8 cellular contexts compared by ENCODE assay signal in genomic region chr12:50174971-50175715, GRCh38. TPM values are rescaled to one million over a fixed set of nuclear protein-coding genes. Genes with fewer than 3 reads are reported as not detected.
DNase-seq lines count a peak whose midpoint lies in the region; ATAC-seq and FAIRE-seq lines count a peak whose summit lies in the region.

No MANE protein-coding gene starts in this region.

- no peaks in the 10 kb centered on the region for H3K27me3 Mint-ChIP-seq in naive B cell

- H3K4me3 Mint-ChIP-seq in naive B cell: no peak overlapping the region

- H3K9me3 Mint-ChIP-seq in naive B cell: peaks cover 0 to 2% (median 0%) of the 10 kb centered on the region in 7 donors

- no peak overlapping the region for H3K4me3 ChIP-seq in Jurkat, Clone E6-1 (ENCODE audit: low read length)

- peak in 1 of 2 donors; percentile 37 for ATAC-seq in naive B cell (ENCODE audit: low read depth in 2 of 2)
- ATAC-seq in HG03460 (IDR thresholded peaks at IDR 0.05; ENCODE audit: unreplicated experiment): no peak
- ATAC-seq in HG03378 (IDR thresholded peaks at IDR 0.05; ENCODE audit: unreplicated experiment): no peak
- ATAC-seq in GM19455 (IDR thresholded peaks at IDR 0.05; ENCODE audit: unreplicated experiment): no peak

- DNase-seq in DMS153 treated with DMSO at 0.1 percent for 48 hours (lab: John Stamatoyannopoulos, UW; ENCODE audit: unreplicated experiment) (peak; percentile 27), RKO (ENCODE audit: low spot score) (peak; percentile 77), naive B cell (peak; percentile 48)
- peak; percentile 47 for DNase-seq in Jurkat, Clone E6-1 (ENCODE audit: low read depth, low spot score)

- FAIRE-seq in endometrium (lab: Jason Lieb, UNC): peak; percentile 95

- H3K27ac Mint-ChIP-seq in naive B cell: no peak overlapping the region

- H3K4me1 Mint-ChIP-seq in naive B cell: no peaks in the 10 kb centered on the region

- H3K36me3 Mint-ChIP-seq in naive B cell: no peaks in the 10 kb centered on the region

RNA-seq across cellular contexts. Expression of gene CERS5, which starts 8.0 kb away (rescaled TPM):
- polyA plus RNA-seq in Jurkat, Clone E6-1 (2012; ENCODE audit: insufficient read depth, insufficient read length): 40.8 TPM
- 100 to 1,000 TPM in 1 of 6 donors, 10 to 100 TPM in 5; 45.2 to 126 (median 55.7) TPM for polyA plus RNA-seq in naive B cell (ENCODE audit: low read depth in 6 of 6)

Comparison
In these comparisons a context has a peak if more than half of its experiments do, and no peak if none do; other contexts are left out.
1. DNase-seq: peak in every context shown above with its lines; median percentile 77 in RKO; 48 in naive B cell; 47 in Jurkat, Clone E6-1; 27 in DMS153 treated with DMSO at 0.1 percent for 48 hours.